8 cellular contexts compared by ENCODE assay signal in genomic region chr4:12963291-12963690, GRCh38.
"Had no signal": no experiment of that assay in that cellular context is flagged by ENCODE, and none has a peak within 500 bp of the region (broad histone marks: within the 10 kb centered on the region; RNA-seq: fewer than 3 reads in every experiment).

No MANE protein-coding gene starts in this region.

- H3K4me3 Mint-ChIP-seq: HFFc6 had no signal

- DNase-seq: GM23248, GOT3, H7, HFFc6, IMR-90 had no signal

- H3K9me3 ChIP-seq: HAP-1 had no signal

- H3K4me1 ChIP-seq: HAP-1 had no signal

- ATAC-seq: HCT116, K562 had no signal

- H3K27ac Mint-ChIP-seq: HFFc6 had no signal

- H3K4me3 ChIP-seq: GM23248, HAP-1, K562 had no signal

- H3K9ac ChIP-seq: GM23248 had no signal

- H3K27ac ChIP-seq: GM23248 had no signal

- H3K36me3 ChIP-seq: HAP-1 had no signal
